In the genomic region with DNA sequence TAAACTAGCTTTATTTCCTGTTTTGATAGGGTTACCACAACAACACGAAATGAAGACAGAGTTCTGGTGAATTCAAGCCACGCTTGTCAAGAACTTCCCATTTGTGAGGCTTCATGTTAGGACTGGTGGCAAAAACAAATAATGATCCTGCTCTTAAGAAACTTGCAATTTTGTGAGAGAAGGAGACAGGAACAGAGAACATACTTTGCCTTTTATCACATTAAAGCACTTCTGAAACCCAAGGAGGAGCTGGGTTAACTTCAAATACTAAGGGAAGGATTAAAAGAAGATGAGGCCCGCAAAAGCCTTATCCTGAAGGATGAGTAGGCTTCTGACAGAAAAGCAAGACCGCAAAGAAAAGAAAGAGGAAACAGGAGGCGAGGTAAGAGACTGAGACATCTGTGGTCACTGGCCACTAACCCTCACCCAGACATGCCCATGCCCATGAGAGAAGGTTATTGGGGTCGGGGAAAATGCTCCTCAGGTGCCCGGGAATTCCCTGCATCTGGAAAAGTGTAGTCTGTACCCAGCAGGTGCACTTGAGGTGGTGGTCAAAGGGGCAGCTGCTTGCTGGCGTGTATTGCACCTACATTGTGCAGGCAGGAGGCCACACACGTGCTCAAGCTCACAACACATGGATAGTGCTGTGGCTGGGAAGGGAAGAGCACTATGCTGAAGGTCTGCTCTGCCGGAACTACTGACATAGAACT, we compare ENCODE assay signal across 8 cellular contexts. TPM values are rescaled to one million over a fixed set of nuclear protein-coding genes. Genes with fewer than 3 reads are reported as not detected.
DNase-seq lines count a peak whose midpoint lies in the region; ATAC-seq and TF ChIP-seq lines count a peak whose summit lies in the region.

No MANE protein-coding gene starts in this region.

- intact Hi-C loops in posterior cingulate gyrus (cut with DNase I): no loop called here

- peak; percentile 88 for DNase-seq in EL
- DNase-seq in T-helper 2 cell treated with Interferon-gamma antibody and Interleukin-4, amounts not matched to agents 5 μg/mL and 100 μg/mL, for 36 hours (ENCODE audit: low spot score): peak; percentile 44
- no peak for DNase-seq in endothelial cell (ENCODE audit: low spot score)
- peak; percentile 88 for DNase-seq in naive B cell
- no peak for DNase-seq in posterior cingulate gyrus
- no peak for DNase-seq in caudate nucleus (lab: John Stamatoyannopoulos, UW)

- peaks cover 47% of the 10 kb centered on the region for H3K4me1 Mint-ChIP-seq in T-helper 2 cell treated with Interferon-gamma antibody and Interleukin-4, amounts not matched to agents 5 μg/mL and 100 μg/mL, for 36 hours (ENCODE audit: low read depth)
- H3K4me1 Mint-ChIP-seq in endothelial cell (ENCODE audit: unreplicated experiment): peaks cover 33% of the 10 kb centered on the region
- peaks cover 55 to 93% (median 69%) of the 10 kb centered on the region in 3 donors for H3K4me1 Mint-ChIP-seq in naive B cell

- TF ChIP-seq CTCF in endothelial cell (IDR thresholded peaks at IDR 0.05; ENCODE audit: unreplicated experiment): no peak

- no peaks in the 10 kb centered on the region for H3K27me3 Mint-ChIP-seq in T-helper 2 cell treated with Interferon-gamma antibody and Interleukin-4, amounts not matched to agents 5 μg/mL and 100 μg/mL, for 36 hours (ENCODE audit: low read depth)
- H3K27me3 Mint-ChIP-seq in endothelial cell (ENCODE audit: unreplicated experiment) (peaks cover 5% of the 10 kb centered on the region), naive B cell (no peaks in the 10 kb centered on the region)

- peaks cover 17% of the 10 kb centered on the region for H3K36me3 Mint-ChIP-seq in T-helper 2 cell treated with Interferon-gamma antibody and Interleukin-4, amounts not matched to agents 5 μg/mL and 100 μg/mL, for 36 hours (ENCODE audit: low read depth)
- peaks cover 4% of the 10 kb centered on the region for H3K36me3 Mint-ChIP-seq in endothelial cell (ENCODE audit: low read depth, unreplicated experiment)
- peaks cover 0 to 8% of the 10 kb centered on the region in 2 donors for H3K36me3 Mint-ChIP-seq in naive B cell

- H3K4me3 Mint-ChIP-seq in T-helper 2 cell treated with Interferon-gamma antibody and Interleukin-4, amounts not matched to agents 5 μg/mL and 100 μg/mL, for 36 hours: peak overlapping the region; percentile 78
- H3K4me3 Mint-ChIP-seq in endothelial cell (ENCODE audit: unreplicated experiment) (no peak overlapping the region), naive B cell (peak overlapping the region; percentile 78 to 94 (median 86))

- no peak overlapping the region for H3K27ac ChIP-seq in caudate nucleus (ENCODE audit: low read depth, low read length)

- peak; percentile 65 for ATAC-seq in HG03378 (IDR thresholded peaks at IDR 0.05; ENCODE audit: unreplicated experiment)
- peak; percentile 91 to 95 for ATAC-seq in naive B cell (ENCODE audit: low read depth in 2 of 2)
- no peak for ATAC-seq in GM19397 (IDR thresholded peaks at IDR 0.05; ENCODE audit: unreplicated experiment)

- H3K9me3 Mint-ChIP-seq in T-helper 2 cell treated with Interferon-gamma antibody and Interleukin-4, amounts not matched to agents 5 μg/mL and 100 μg/mL, for 36 hours: no peaks in the 10 kb centered on the region
- H3K9me3 Mint-ChIP-seq in endothelial cell (ENCODE audit: unreplicated experiment) (no peaks in the 10 kb centered on the region), naive B cell (no peaks in the 10 kb centered on the region)

- peak overlapping the region; percentile 93 for H3K27ac Mint-ChIP-seq in T-helper 2 cell treated with Interferon-gamma antibody and Interleukin-4, amounts not matched to agents 5 μg/mL and 100 μg/mL, for 36 hours
- H3K27ac Mint-ChIP-seq in endothelial cell (ENCODE audit: unreplicated experiment) (peak overlapping the region; percentile 97), naive B cell (peak overlapping the region; percentile 97 to 100 (median 99))

RNA-seq across cellular contexts. Expression of a gene that starts 50.5 kb away (rescaled TPM):
- 119 TPM for total RNA-seq in endothelial cell (ENCODE audit: unreplicated experiment)
- polyA plus RNA-seq in naive B cell (ENCODE audit: low read depth in 6 of 6): 100 to 1,000 TPM in 2 of 6 donors, 10 to 100 TPM in 4; 68.6 to 114 (median 93.2) TPM

Comparison
In these comparisons a context has a peak if more than half of its experiments do, and no peak if none do; other contexts are left out.
1. DNase-seq: peak in EL (single experiment), T-helper 2 cell treated with Interferon-gamma antibody and Interleukin-4, amounts not matched to agents 5 μg/mL and 100 μg/mL, for 36 hours (single experiment) and naive B cell (single experiment); none in endothelial cell (single experiment), posterior cingulate gyrus (0 of 10) and caudate nucleus (0 of 61).
2. Peak in every context shown above with its lines, with median percentiles within 50 percentile points of each other: H3K27ac Mint-ChIP-seq.